ENCODE assay signal across 9 cellular contexts in the genomic region with DNA sequence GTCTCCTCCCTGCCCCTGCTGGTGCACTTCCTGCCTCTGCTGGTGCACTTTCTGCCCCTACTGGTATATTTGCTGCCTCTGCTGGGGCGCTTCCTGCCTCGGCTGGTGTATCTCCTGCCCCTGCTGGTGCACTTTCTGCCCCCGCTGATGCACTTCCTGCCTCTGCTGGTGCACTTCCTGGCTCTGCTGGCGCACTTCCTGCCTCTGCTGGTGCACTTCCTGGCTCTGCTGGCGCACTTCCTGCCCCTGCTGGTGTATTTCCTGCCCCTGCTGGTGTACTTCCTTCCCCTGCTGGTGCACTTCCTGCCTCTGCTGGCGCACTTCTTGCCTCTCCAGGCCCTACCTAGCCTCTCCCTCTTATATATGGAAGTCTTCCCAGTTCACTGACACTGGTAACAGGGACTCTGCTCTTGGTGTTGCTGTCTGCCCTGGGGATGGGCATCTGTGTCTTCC. TPM values are rescaled to one million over a fixed set of nuclear protein-coding genes. Genes with fewer than 3 reads are reported as not detected.
DNase-seq lines count a peak whose midpoint lies in the region; ATAC-seq and TF ChIP-seq lines count a peak whose summit lies in the region.
"Had no signal": no experiment of that assay in that cellular context is flagged by ENCODE, and none has a peak within 500 bp of the region (broad histone marks: within the 10 kb centered on the region; RNA-seq: fewer than 3 reads in every experiment).

No MANE protein-coding gene starts in this region.

- TF ChIP-seq POLR2A in testis (IDR thresholded peaks at IDR 0.05), result no peak

- 68 to 73% methylated on average over 6 of the region's 6 CpGs for WGBS in heart right ventricle, 2 donors
- 89 to 95% methylated on average over 6 of the region's 6 CpGs for WGBS in testis, 2 donors

- H3K4me3 ChIP-seq in heart right ventricle (peak overlapping the region in 1 of 10 donors; percentile 14), testis (no peak overlapping the region)

- peaks cover 0 to 30% (median 8%) of the 10 kb centered on the region in 7 donors for H3K27me3 ChIP-seq in heart right ventricle
- no peaks in the 10 kb centered on the region for H3K27me3 ChIP-seq in testis

- H3K27ac ChIP-seq in KOPT-K1 (ENCODE audit: low read depth, low read length, poor library complexity, severe bottlenecking) (peak overlapping the region; percentile 56), heart right ventricle (peak overlapping the region; percentile 21 to 87 (median 58)), testis (no peak overlapping the region)

- H3K9me3 ChIP-seq in KOPT-K1 (ENCODE audit: insufficient read depth, low read length, poor library complexity, severe bottlenecking) (no peaks in the 10 kb centered on the region), heart right ventricle (peaks cover 0 to 10% (median 0%) of the 10 kb centered on the region in 11 donors), testis (no peaks in the 10 kb centered on the region)

- H3K4me1 ChIP-seq in heart right ventricle (peaks cover 0 to 8% (median 0%) of the 10 kb centered on the region in 9 donors), testis (no peaks in the 10 kb centered on the region)

- intact Hi-C loops in heart right ventricle (cut with DNase I) (no loop called here), testis (cut with DNase I; ENCODE audit: low total_unique reads) (no loop called here)

- peak in 7 of 8 donors; percentile 18 to 79 (median 72) for ATAC-seq in heart right ventricle

- TF ChIP-seq CTCF in heart right ventricle (IDR thresholded peaks at IDR 0.05) (peak in 3 of 9 donors; percentile 5 to 10 (median 9)), testis (IDR thresholded peaks at IDR 0.05) (no peak)

- H3K36me3 ChIP-seq in KOPT-K1 (ENCODE audit: insufficient read depth, low read length), result no peaks in the 10 kb centered on the region
- H3K36me3 ChIP-seq in heart right ventricle, result no peaks in the 10 kb centered on the region
- H3K36me3 ChIP-seq in testis (ENCODE audit: low read depth, missing control alignments), result no peaks in the 10 kb centered on the region

- peak; percentile 87 for DNase-seq in activated CD8-positive, alpha-beta memory T cell treated with anti-CD3 and anti-CD28 coated beads for 24 hours
- DNase-seq in heart right ventricle (peak in 1 of 2 donors; percentile 45), GDM1 (lab: John Stamatoyannopoulos, UW) (no peak), H4 (ENCODE audit: low spot score) (no peak), testis (no peak), epidermal melanocyte (ENCODE audit: insufficient read length, low spot score) (no peak)
- DNase-seq in stimulated activated CD8-positive, alpha-beta memory T cell treated with anti-CD3 and anti-CD28 coated beads, Interleukin-4, amount 100 ng/mL, for 48 hours, result peak; percentile 77

RNA-seq across cellular contexts. Expression of gene MTFP1, which starts 10.1 kb away (rescaled TPM):
- 10 to 100 TPM in 7 of 10 donors, 1 to 10 TPM in 3; 5.9 to 31.0 (median 13.2) TPM for total RNA-seq in heart right ventricle
- polyA plus RNA-seq in heart right ventricle, result 100 to 1,000 TPM in 1 of 2 donors, 10 to 100 TPM in 1; 50.8 to 132 TPM
- 45.6 and 47.0 TPM in 2 replicates for total RNA-seq in H4 (2014; rRNA removed; shearing (Covaris generic))
- 10 to 100 TPM in 1 of 2 donors, 1 to 10 TPM in 1; 9.3 to 13.2 TPM for total RNA-seq in testis
- 5.7 TPM for polyA plus RNA-seq in testis (ENCODE audit: insufficient read depth, low read depth, low replicate concordance)

RNA-seq across cellular contexts. Expression of gene SEC14L3, which starts 36.1 kb away (rescaled TPM):
- total RNA-seq in heart right ventricle, result not detected
- not detected for polyA plus RNA-seq in heart right ventricle
- not detected in 2 replicates for total RNA-seq in H4 (2014; rRNA removed; shearing (Covaris generic))
- total RNA-seq in testis, result under 1 TPM; 0.24 to 0.25 TPM
- 0.28 TPM for polyA plus RNA-seq in testis (ENCODE audit: insufficient read depth, low read depth, low replicate concordance)
- total RNA-seq: myocyte had no signal

RNA-seq across cellular contexts. Expression of gene SEC14L2, which starts 38.9 kb away (rescaled TPM):
- total RNA-seq in heart right ventricle, result 1 to 10 TPM in 2 of 10 donors, under 1 TPM in 8; 0.21 to 3.7 (median 0.78) TPM
- polyA plus RNA-seq in heart right ventricle, result 1 to 10 TPM in 1 of 2 donors, under 1 TPM in 1; 0.80 to 7.6 TPM
- total RNA-seq in H4 (2014; rRNA removed; shearing (Covaris generic)), result 2.4 and 7.8 TPM in 2 replicates
- 1 to 10 TPM; 2.2 to 3.5 TPM for total RNA-seq in testis
- 4.7 TPM for polyA plus RNA-seq in testis (ENCODE audit: insufficient read depth, low read depth, low replicate concordance)

RNA-seq across cellular contexts. Expression of gene RNF215, which starts 48.5 kb away (rescaled TPM):
- total RNA-seq in heart right ventricle (10 to 100 TPM in 1 of 10 donors, 1 to 10 TPM in 9; 3.4 to 10.5 (median 6.0) TPM), testis (10 to 100 TPM; 20.9 to 24.6 TPM)
- polyA plus RNA-seq in heart right ventricle (1 to 10 TPM; 4.9 to 7.2 TPM), testis (ENCODE audit: insufficient read depth, low read depth, low replicate concordance) (18.2 TPM)
- 5.1 and 6.4 TPM in 2 replicates for total RNA-seq in H4 (2014; rRNA removed; shearing (Covaris generic))

Comparison
In these comparisons a context has a peak if more than half of its experiments do, and no peak if none do; other contexts are left out.
1. H3K27ac ChIP-seq: peak in KOPT-K1 (single experiment) and heart right ventricle (10 of 10); none in testis (0 of 2).
2. DNase-seq: peak in activated CD8-positive, alpha-beta memory T cell treated with anti-CD3 and anti-CD28 coated beads for 24 hours (single experiment) and stimulated activated CD8-positive, alpha-beta memory T cell treated with anti-CD3 and anti-CD28 coated beads, Interleukin-4, amount 100 ng/mL, for 48 hours (single experiment); none in GDM1 (single experiment), H4 (single experiment), testis (single experiment) and epidermal melanocyte (single experiment).